In the genomic region with DNA sequence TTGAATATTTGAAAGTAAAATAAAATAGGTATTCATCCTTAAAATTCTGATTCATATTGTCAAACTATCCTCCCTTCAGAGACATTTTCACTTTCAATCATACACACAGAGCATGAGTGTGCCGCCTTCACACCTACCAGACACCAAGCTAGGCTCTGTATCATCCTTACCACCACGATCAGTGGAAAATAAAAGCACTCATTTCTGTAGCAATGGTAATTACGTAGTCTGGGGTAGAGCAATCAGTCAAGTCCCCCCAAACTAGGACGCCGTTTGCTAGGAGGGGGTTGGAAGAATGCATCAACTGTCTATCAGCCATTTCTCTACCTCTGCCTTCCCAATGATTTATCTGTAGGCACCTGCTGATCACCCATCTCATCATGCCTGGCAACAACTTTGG, we compare ENCODE assay signal across 12 cellular contexts.
A peak's percentile ranks its signal among the peaks of the same experiment; 100 is the strongest.
DNase-seq lines count a peak whose midpoint lies in the region; ATAC-seq, FAIRE-seq and TF ChIP-seq lines count a peak whose summit lies in the region.
"Had no signal": no experiment of that assay in that cellular context is flagged by ENCODE, and none has a peak within 500 bp of the region (broad histone marks: within the 10 kb centered on the region; RNA-seq: fewer than 3 reads in every experiment).

No MANE protein-coding gene starts in this region.

- POLR2A ChIA-PET in HepG2 (lab: Yijun Ruan, JAX), result interaction anchor here (0.9 to 3.4 kb wide), 6 partner anchors 10 to 350 kb away, joined by 3 to 28 read pairs (median 6); partner anchors contain the start of gene ATF7IP2

- CTCF ChIA-PET in HepG2 (lab: Yijun Ruan, JAX; ENCODE audit: low intra/inter-chr PET ratio, low total read pairs), result interaction anchor here (1.4 kb wide), 1 partner anchor 10 kb away, joined by 5 read pairs; no protein-coding TSS in a partner anchor

- intact Hi-C loops in HepG2 (cut with micrococcal nuclease; ENCODE audit: unreplicated experiment), result no loop called here
- intact Hi-C loops in right lobe of liver (cut with DNase I), result no loop called here
- intact Hi-C loops in CD14-positive monocyte (cut with micrococcal nuclease), result no loop called here

- H3K9me3 ChIP-seq in HepG2 (ENCODE audit: low read length), result peaks cover 2% of the 10 kb centered on the region; the same call in 1 of the 2 replicates
- no peaks in the 10 kb centered on the region for H3K9me3 ChIP-seq in right lobe of liver
- no peaks in the 10 kb centered on the region for H3K9me3 ChIP-seq in SJCRH30 (replicated peaks)

- H3K36me3 Mint-ChIP-seq in stimulated activated naive CD8-positive, alpha-beta T cell treated with anti-CD3 and anti-CD28 coated beads, Interleukin-15, Interleukin-2, amounts not matched to agents 100 ng/mL and 50 ng/mL, for 24 hours (ENCODE audit: low read depth), result no peaks in the 10 kb centered on the region
- H3K36me3 Mint-ChIP-seq in CD14-positive monocyte, result no peaks in the 10 kb centered on the region

- WGBS in HepG2 (ENCODE audit: low lambda C conversion rate), result 94% methylated on average over 5 of the region's 5 CpGs
- 84% methylated on average over 5 of the region's 5 CpGs for WGBS in right lobe of liver (ENCODE audit: insufficient coverage, low coverage, low lambda C conversion rate, missing lambda C conversion rate)

- H2AFZ ChIP-seq in HepG2 (ENCODE audit: low read length), result no peak overlapping the region

- no TSS peak for BruUV-seq in HepG2 (replicated peaks; lab: Mats Ljungman, UMichigan)

- H3K4me3 Mint-ChIP-seq in stimulated activated naive CD8-positive, alpha-beta T cell treated with anti-CD3 and anti-CD28 coated beads, Interleukin-15, Interleukin-2, amounts not matched to agents 100 ng/mL and 50 ng/mL, for 24 hours, result no peak overlapping the region
- H3K4me3 Mint-ChIP-seq in CD14-positive monocyte, result no peak overlapping the region

- H3K4me1 Mint-ChIP-seq in stimulated activated naive CD8-positive, alpha-beta T cell treated with anti-CD3 and anti-CD28 coated beads, Interleukin-15, Interleukin-2, amounts not matched to agents 100 ng/mL and 50 ng/mL, for 24 hours (ENCODE audit: low read depth), result peaks cover 15% of the 10 kb centered on the region
- H3K4me1 Mint-ChIP-seq in CD14-positive monocyte, result no peaks in the 10 kb centered on the region

- no peak for TF ChIP-seq POLR2A in HepG2 (IDR thresholded peaks at IDR 0.05; ENCODE audit: insufficient read depth in 1 of 2, low read depth in 2 of 2, low read length in 2 of 2)
- no peak for TF ChIP-seq POLR2A in right lobe of liver (IDR thresholded peaks at IDR 0.05)

- ATAC-seq in HepG2, result no peak
- no peak for ATAC-seq in right lobe of liver
- peak; percentile 54 for ATAC-seq in HG02852 (IDR thresholded peaks at IDR 0.05; ENCODE audit: unreplicated experiment)

- H3K79me2 ChIP-seq in HepG2 (ENCODE audit: insufficient read depth, low read length), result no peaks in the 10 kb centered on the region

- H3K9ac ChIP-seq in HepG2 (ENCODE audit: insufficient read depth, low read depth, low read length), result no peak overlapping the region

- no peaks in the 10 kb centered on the region for H4K20me1 ChIP-seq in HepG2 (ENCODE audit: insufficient read depth, low read length)

- H3K27me3 Mint-ChIP-seq in stimulated activated naive CD8-positive, alpha-beta T cell treated with anti-CD3 and anti-CD28 coated beads, Interleukin-15, Interleukin-2, amounts not matched to agents 100 ng/mL and 50 ng/mL, for 24 hours, result no peaks in the 10 kb centered on the region
- peaks cover 0 to 2% (median 1%) of the 10 kb centered on the region in 3 donors for H3K27me3 Mint-ChIP-seq in CD14-positive monocyte (ENCODE audit: low read depth in 3 of 3)

- FAIRE-seq in HepG2 (lab: Jason Lieb, UNC) (no peak), HTR-8/SVneo (lab: Jason Lieb, UNC) (no peak)

- H3K36me3 ChIP-seq in HepG2 (replicated peaks in 1 of 2; ENCODE audit: control insufficient read depth in 1 of 2, insufficient read depth in 2 of 2, low read length in 2 of 2) (no peaks in the 10 kb centered on the region), right lobe of liver (no peaks in the 10 kb centered on the region), SJCRH30 (no peaks in the 10 kb centered on the region)

- TF ChIP-seq CTCF in HepG2 (CRISPR knock-in tag; IDR thresholded peaks at IDR 0.05), result no peak
- TF ChIP-seq CTCF in right lobe of liver (IDR thresholded peaks at IDR 0.05), result no peak
- no peak for TF ChIP-seq CTCF in CD14-positive monocyte (IDR thresholded peaks at IDR 0.05)

- H3K27me3 ChIP-seq in HepG2 (ENCODE audit: control insufficient read depth in 1 of 2, insufficient read depth in 2 of 2, low read length in 2 of 2) (no peaks in the 10 kb centered on the region), right lobe of liver (no peaks in the 10 kb centered on the region), SJCRH30 (0 out of 2 replicates have a peak, but pooled peaks cover 3% of the 10 kb centered on the region)

- H3K4me3 ChIP-seq in HepG2 (replicated peaks in 1 of 3; ENCODE audit: insufficient read depth in 1 of 3, low read depth in 2 of 3, low read length in 3 of 3) (no peak overlapping the region), right lobe of liver (no peak overlapping the region), SJCRH30 (no peak overlapping the region)

- H3K4me2 ChIP-seq in HepG2 (ENCODE audit: low read depth, low read length), result no peak overlapping the region

- DNase-seq in HepG2 (ENCODE audit: low spot score) (no peak), right lobe of liver (no peak), CD14-positive monocyte (ENCODE audit: low spot score) (no peak), HTR-8/SVneo (ENCODE audit: insufficient read length, low spot score) (no peak), SJCRH30 (no peak)
- peak; percentile 45 to 53 for DNase-seq in activated T-cell treated with anti-CD3 and anti-CD28 coated beads, Interleukin-2, amount 50 U/mL, for 48 hours
- DNase-seq: Kasumi-1, mesendoderm, NCI-H446 treated with DMSO at 0.1 percent for 48 hours had no signal

- no peaks in the 10 kb centered on the region for H3K9me3 Mint-ChIP-seq in stimulated activated naive CD8-positive, alpha-beta T cell treated with anti-CD3 and anti-CD28 coated beads, Interleukin-15, Interleukin-2, amounts not matched to agents 100 ng/mL and 50 ng/mL, for 24 hours
- peaks cover 1 to 8% (median 5%) of the 10 kb centered on the region in 7 donors for H3K9me3 Mint-ChIP-seq in CD14-positive monocyte

- TF ChIP-seq EP300 in HepG2 (IDR thresholded peaks at IDR 0.05; ENCODE audit: low read depth in 2 of 2, low read length in 2 of 2), result no peak
- no peak for TF ChIP-seq EP300 in HepG2 (CRISPR knock-in tag; IDR thresholded peaks at IDR 0.05; ENCODE audit: borderline replicate concordance)

- H3K27ac Mint-ChIP-seq in stimulated activated naive CD8-positive, alpha-beta T cell treated with anti-CD3 and anti-CD28 coated beads, Interleukin-15, Interleukin-2, amounts not matched to agents 100 ng/mL and 50 ng/mL, for 24 hours, result peak overlapping the region; percentile 65
- H3K27ac Mint-ChIP-seq in CD14-positive monocyte, result peak overlapping the region in 1 of 7 donors; percentile 8

- H3K27ac ChIP-seq in HepG2 (ENCODE audit: extremely low read length, insufficient read depth, low read length) (peak overlapping the region; percentile 88), right lobe of liver (peak overlapping the region in 1 of 3 donors; percentile 77), SJCRH30 (no peak overlapping the region)
- H3K27ac ChIP-seq: VCaP had no signal

- in situ Hi-C loops in HepG2 (cut with HindIII; ENCODE audit: extremely low pct_ligation_motif_present, low pct_unique_long_range_greater_than_20kb), result no loop called here

- TF ChIP-seq RAD21 in HepG2 (CRISPR knock-in tag; IDR thresholded peaks at IDR 0.05), result no peak

- H3K4me1 ChIP-seq in HepG2 (ENCODE audit: insufficient read depth, low read length) (peaks cover 78% of the 10 kb centered on the region), right lobe of liver (peaks cover 0 to 50% (median 4%) of the 10 kb centered on the region in 4 donors), SJCRH30 (no peaks in the 10 kb centered on the region)

TF ChIP-seq in HepG2, 621 proteins besides CTCF, POLR2A, EP300 and RAD21 (continues in another document):
- TF ChIP-seq, protein P1, sequence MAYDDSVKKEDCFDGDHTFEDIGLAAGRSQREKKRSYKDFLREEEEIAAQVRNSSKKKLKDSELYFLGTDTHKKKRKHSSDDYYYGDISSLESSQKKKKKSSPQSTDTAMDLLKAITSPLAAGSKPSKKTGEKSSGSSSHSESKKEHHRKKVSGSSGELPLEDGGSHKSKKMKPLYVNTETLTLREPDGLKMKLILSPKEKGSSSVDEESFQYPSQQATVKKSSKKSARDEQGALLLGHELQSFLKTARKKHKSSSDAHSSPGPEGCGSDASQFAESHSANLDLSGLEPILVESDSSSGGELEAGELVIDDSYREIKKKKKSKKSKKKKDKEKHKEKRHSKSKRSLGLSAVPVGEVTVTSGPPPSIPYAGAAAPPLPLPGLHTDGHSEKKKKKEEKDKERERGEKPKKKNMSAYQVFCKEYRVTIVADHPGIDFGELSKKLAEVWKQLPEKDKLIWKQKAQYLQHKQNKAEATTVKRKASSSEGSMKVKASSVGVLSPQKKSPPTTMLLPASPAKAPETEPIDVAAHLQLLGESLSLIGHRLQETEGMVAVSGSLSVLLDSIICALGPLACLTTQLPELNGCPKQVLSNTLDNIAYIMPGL (CRISPR knock-in tag; IDR thresholded peaks at IDR 0.05; ENCODE audit: borderline replicate concordance in 1 of 2, low read depth in 1 of 2), result 0 out of 4 replicates have a peak, but pooled peaks of 1 of the 2 experiments have one; percentile 8
- TF ChIP-seq ZNF704 (CRISPR knock-in tag; IDR thresholded peaks at IDR 0.05; ENCODE audit: borderline replicate concordance) (no peak), KLF13 (CRISPR knock-in tag; IDR thresholded peaks at IDR 0.05) (no peak), DMAP1 (CRISPR knock-in tag; IDR thresholded peaks at IDR 0.05) (no peak)
- TF ChIP-seq, protein P2, sequence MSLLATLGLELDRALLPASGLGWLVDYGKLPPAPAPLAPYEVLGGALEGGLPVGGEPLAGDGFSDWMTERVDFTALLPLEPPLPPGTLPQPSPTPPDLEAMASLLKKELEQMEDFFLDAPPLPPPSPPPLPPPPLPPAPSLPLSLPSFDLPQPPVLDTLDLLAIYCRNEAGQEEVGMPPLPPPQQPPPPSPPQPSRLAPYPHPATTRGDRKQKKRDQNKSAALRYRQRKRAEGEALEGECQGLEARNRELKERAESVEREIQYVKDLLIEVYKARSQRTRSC (CRISPR knock-in tag; IDR thresholded peaks at IDR 0.05; ENCODE audit: low read depth), result 0 out of 2 replicates have a peak, but pooled peaks have one; percentile 4

Comparison
In these comparisons a context has a peak if more than half of its experiments do, and no peak if none do; other contexts are left out.
1. DNase-seq: peak in activated T-cell treated with anti-CD3 and anti-CD28 coated beads, Interleukin-2, amount 50 U/mL, for 48 hours (2 of 2); none in HepG2 (single experiment), right lobe of liver (0 of 3), CD14-positive monocyte (single experiment), HTR-8/SVneo (single experiment) and SJCRH30 (0 of 2).